ENCODE assay signal across 15 cellular contexts in the genomic region with DNA sequence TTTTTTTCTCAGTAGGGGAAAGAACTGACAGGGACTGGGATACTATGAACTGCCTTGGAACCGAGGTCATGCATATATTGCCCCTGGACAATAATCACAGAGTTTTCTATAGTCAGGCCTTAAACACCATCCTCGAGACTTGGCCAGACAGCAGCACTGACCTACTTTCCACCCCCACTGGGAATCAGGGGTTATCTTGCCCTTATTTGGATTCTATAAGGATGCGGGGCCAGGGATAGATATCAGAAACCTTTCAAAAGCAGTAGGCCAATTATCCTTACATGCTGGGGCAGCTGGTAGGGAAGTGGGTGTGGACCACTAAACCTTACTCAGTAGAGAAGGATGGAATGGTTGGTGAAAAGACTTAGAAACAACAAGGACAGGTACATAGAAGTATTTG. TPM values are rescaled to one million over a fixed set of nuclear protein-coding genes. Genes with fewer than 3 reads are reported as not detected.
DNase-seq lines count a peak whose midpoint lies in the region; ATAC-seq and TF ChIP-seq lines count a peak whose summit lies in the region.
"Had no signal": no experiment of that assay in that cellular context is flagged by ENCODE, and none has a peak within 500 bp of the region (broad histone marks: within the 10 kb centered on the region; RNA-seq: fewer than 3 reads in every experiment).

No MANE protein-coding gene starts in this region.

- H3K4me1 Mint-ChIP-seq in stimulated activated effector memory CD8-positive, alpha-beta T cell treated with anti-CD3 and anti-CD28 coated beads, Interleukin-12 subunit alpha, Interleukin-12 subunit beta, amount 100 ng/mL, for 72 hours: peaks cover 24% of the 10 kb centered on the region

- no peak overlapping the region for H3K4me3 ChIP-seq in SK-N-MC
- H3K4me3 ChIP-seq in iPS-18c (ENCODE audit: insufficient read depth, low read depth, low read length): peak overlapping the region; percentile 70; the same call in 1 of the 2 replicates

- peak overlapping the region; percentile 81 for H3K27ac ChIP-seq in SK-N-MC
- H3K27ac ChIP-seq in foreskin keratinocyte: no peak overlapping the region

- DNase-seq in DMS 273 (lab: John Stamatoyannopoulos, UW; ENCODE audit: unreplicated experiment) (peak; percentile 58), DMS 273 treated with DMSO at 0.1 percent for 48 hours (lab: John Stamatoyannopoulos, UW) (no peak), SK-N-MC (ENCODE audit: low read depth, low spot score) (no peak), foreskin keratinocyte (no peak), NAMALWA (ENCODE audit: low spot score) (no peak), nucleus accumbens (lab: John Stamatoyannopoulos, UW) (no peak)
- no peak for DNase-seq in stimulated activated effector memory CD8-positive, alpha-beta T cell treated with anti-CD3 and anti-CD28 coated beads, Interleukin-12 subunit alpha, Interleukin-12 subunit beta, amount 100 ng/mL, for 72 hours (ENCODE audit: low spot score in 2 of 2)
- DNase-seq: activated naive CD4-positive, alpha-beta T cell treated with anti-CD3 and anti-CD28 coated beads for 36 hours; KBM-7; left cardiac atrium; NCI-H526 treated with DMSO at 0.1 percent for 48 hours; stimulated activated naive CD8-positive, alpha-beta T cell treated with anti-CD3 and anti-CD28 coated beads, Interleukin-15, amount 100 ng/mL, for 72 hours; T1000 had no signal

- no peak for TF ChIP-seq CTCF in foreskin keratinocyte (conservative IDR thresholded peaks at IDR 0.05)

- ATAC-seq in stimulated activated effector memory CD8-positive, alpha-beta T cell treated with anti-CD3 and anti-CD28 coated beads, Interleukin-12 subunit alpha, Interleukin-12 subunit beta, amount 100 ng/mL, for 72 hours: no peak
- ATAC-seq in foreskin keratinocyte: no peak
- ATAC-seq: left cardiac atrium; stimulated activated naive CD8-positive, alpha-beta T cell treated with anti-CD3 and anti-CD28 coated beads, Interleukin-15, amount 100 ng/mL, for 72 hours had no signal

- H3K27me3 ChIP-seq in foreskin keratinocyte: no peaks in the 10 kb centered on the region

- H3K4me1 ChIP-seq in foreskin keratinocyte: peaks cover 22% of the 10 kb centered on the region

- no peaks in the 10 kb centered on the region for H3K9me3 Mint-ChIP-seq in stimulated activated effector memory CD8-positive, alpha-beta T cell treated with anti-CD3 and anti-CD28 coated beads, Interleukin-12 subunit alpha, Interleukin-12 subunit beta, amount 100 ng/mL, for 72 hours
- H3K9me3 Mint-ChIP-seq: activated naive CD4-positive, alpha-beta T cell treated with anti-CD3 and anti-CD28 coated beads for 36 hours; stimulated activated naive CD8-positive, alpha-beta T cell treated with anti-CD3 and anti-CD28 coated beads, Interleukin-15, amount 100 ng/mL, for 72 hours had no signal

- H3K9me3 ChIP-seq in SK-N-MC (ENCODE audit: low read depth, low read length) (no peaks in the 10 kb centered on the region), iPS-18c (ENCODE audit: control insufficient read depth, insufficient read depth, low read length) (no peaks in the 10 kb centered on the region)

- H3K9ac ChIP-seq in SK-N-MC (ENCODE audit: insufficient read length): no peak overlapping the region

- no peak overlapping the region for H3K4me3 Mint-ChIP-seq in stimulated activated effector memory CD8-positive, alpha-beta T cell treated with anti-CD3 and anti-CD28 coated beads, Interleukin-12 subunit alpha, Interleukin-12 subunit beta, amount 100 ng/mL, for 72 hours

- H3K36me3 ChIP-seq in SK-N-MC (ENCODE audit: insufficient read depth, low read length): peaks cover 19% of the 10 kb centered on the region

- H3K36me3 Mint-ChIP-seq in stimulated activated effector memory CD8-positive, alpha-beta T cell treated with anti-CD3 and anti-CD28 coated beads, Interleukin-12 subunit alpha, Interleukin-12 subunit beta, amount 100 ng/mL, for 72 hours: peaks cover 4% of the 10 kb centered on the region

- H3K27ac Mint-ChIP-seq in stimulated activated effector memory CD8-positive, alpha-beta T cell treated with anti-CD3 and anti-CD28 coated beads, Interleukin-12 subunit alpha, Interleukin-12 subunit beta, amount 100 ng/mL, for 72 hours: peak overlapping the region; percentile 29
- H3K27ac Mint-ChIP-seq: activated naive CD4-positive, alpha-beta T cell treated with anti-CD3 and anti-CD28 coated beads for 36 hours; stimulated activated naive CD8-positive, alpha-beta T cell treated with anti-CD3 and anti-CD28 coated beads, Interleukin-15, amount 100 ng/mL, for 72 hours had no signal

RNA-seq across cellular contexts. Expression of gene ZNF219, which starts 2.0 kb away (rescaled TPM):
- total RNA-seq in foreskin keratinocyte: 51.9 and 52.0 TPM in 2 replicates
- 56.9 and 62.5 TPM in 2 replicates for polyA plus RNA-seq in foreskin keratinocyte

RNA-seq across cellular contexts. Expression of gene TMEM253, which starts 4.4 kb away (rescaled TPM):
- 0.34 and 0.42 TPM in 2 replicates for total RNA-seq in foreskin keratinocyte
- 1.2 and 1.4 TPM in 2 replicates for polyA plus RNA-seq in foreskin keratinocyte
- total RNA-seq: activated naive CD4-positive, alpha-beta T cell treated with anti-CD3 and anti-CD28 coated beads for 36 hours; epithelial cell of proximal tubule had no signal

RNA-seq across cellular contexts. Expression of gene ARHGEF40, which starts 26.3 kb away (rescaled TPM):
- total RNA-seq in foreskin keratinocyte: 13.6 and 20.7 TPM in 2 replicates
- 10.2 and 17.6 TPM in 2 replicates for polyA plus RNA-seq in foreskin keratinocyte
- total RNA-seq: activated naive CD4-positive, alpha-beta T cell treated with anti-CD3 and anti-CD28 coated beads for 36 hours had no signal

RNA-seq across cellular contexts. Expression of gene RNASE8, which starts 38.8 kb away (rescaled TPM):
- total RNA-seq in foreskin keratinocyte: not detected in 2 replicates
- not detected in 2 replicates for polyA plus RNA-seq in foreskin keratinocyte
- total RNA-seq: activated naive CD4-positive, alpha-beta T cell treated with anti-CD3 and anti-CD28 coated beads for 36 hours; epithelial cell of proximal tubule; left cardiac atrium had no signal

RNA-seq across cellular contexts. Expression of gene RNASE7, which starts 54.3 kb away (rescaled TPM):
- 10.5 and 17.1 TPM in 2 replicates for total RNA-seq in foreskin keratinocyte
- polyA plus RNA-seq in foreskin keratinocyte: 6.8 and 11.7 TPM in 2 replicates
- total RNA-seq: activated naive CD4-positive, alpha-beta T cell treated with anti-CD3 and anti-CD28 coated beads for 36 hours; left cardiac atrium had no signal
